Comparison of ENCODE assay signal across 8 cellular contexts in genomic region chr10:67837519-67838314, GRCh38. TPM values are rescaled to one million over a fixed set of nuclear protein-coding genes. Genes with fewer than 3 reads are reported as not detected.
DNase-seq lines count a peak whose midpoint lies in the region; ATAC-seq, FAIRE-seq and TF ChIP-seq lines count a peak whose summit lies in the region.

DNAJC12 (minus strand) TSS chr10:67838188; CDS start chr10:67838011, 177 bp downstream.

- peak within 1 kb of the TSS in 4 of 10 donors; percentile 3 to 82 (median 31) for H3K4me3 Mint-ChIP-seq in naive thymus-derived CD4-positive, alpha-beta T cell

- H3K4me1 Mint-ChIP-seq in naive thymus-derived CD4-positive, alpha-beta T cell = peaks cover 0 to 12% (median 5%) of the 10 kb centered on the region in 7 donors

- no peaks in the 10 kb centered on the region for H3K9me3 ChIP-seq in SK-N-MC (ENCODE audit: low read depth, low read length)
- H3K9me3 ChIP-seq in naive thymus-derived CD4-positive, alpha-beta T cell (ENCODE audit: control insufficient read depth in 2 of 3, low read length in 3 of 3) = peaks cover 0 to 5% (median 0%) of the 10 kb centered on the region in 3 experiments

- H3K27me3 Mint-ChIP-seq in naive thymus-derived CD4-positive, alpha-beta T cell = no peaks in the 10 kb centered on the region

- peaks cover 0 to 15% (median 7%) of the 10 kb centered on the region in 11 donors for H3K9me3 Mint-ChIP-seq in naive thymus-derived CD4-positive, alpha-beta T cell

- peak within 1 kb of the TSS; percentile 74; the same call in 1 of the 2 replicates for H3K27ac ChIP-seq in SK-N-MC
- H3K27ac ChIP-seq in naive thymus-derived CD4-positive, alpha-beta T cell (ENCODE audit: low read depth, low read length) = no peak within 1 kb of the TSS

- no peaks in the 10 kb centered on the region for H3K4me1 ChIP-seq in naive thymus-derived CD4-positive, alpha-beta T cell (ENCODE audit: control insufficient read depth in 2 of 2, insufficient read depth in 2 of 2, low read length in 2 of 2)

- no peak for TF ChIP-seq CTCF in D721Med (IDR thresholded peaks at IDR 0.05; ENCODE audit: insufficient read depth, missing control alignments)

- H3K27ac Mint-ChIP-seq in naive thymus-derived CD4-positive, alpha-beta T cell = peak within 1 kb of the TSS in 4 of 9 donors; percentile 3 to 63 (median 37)

- ATAC-seq in GM21576 (IDR thresholded peaks at IDR 0.05; ENCODE audit: unreplicated experiment) = peak; percentile 94
- ATAC-seq in naive thymus-derived CD4-positive, alpha-beta T cell = peak; percentile 90

- peak within 1 kb of the TSS; percentile 74 for H3K9ac ChIP-seq in SK-N-MC (ENCODE audit: insufficient read length)

- intact Hi-C loops in naive thymus-derived CD4-positive, alpha-beta T cell (cut with micrococcal nuclease) = loop anchor here in 1 of 2 donors (1.0 kb wide), 2 partner anchors 12 to 49 kb away; no protein-coding TSS in a partner anchor

- peak; percentile 23 for TF ChIP-seq POLR2A in erythroblast (IDR thresholded peaks at IDR 0.05; ENCODE audit: low read length)

- no peaks in the 10 kb centered on the region for H3K27me3 ChIP-seq in naive thymus-derived CD4-positive, alpha-beta T cell (ENCODE audit: control insufficient read depth in 2 of 2, insufficient read depth in 2 of 2, low read length in 2 of 2)

- no peaks in the 10 kb centered on the region for H3K36me3 ChIP-seq in SK-N-MC (ENCODE audit: insufficient read depth, low read length)
- no peaks in the 10 kb centered on the region for H3K36me3 ChIP-seq in naive thymus-derived CD4-positive, alpha-beta T cell (ENCODE audit: control insufficient read depth in 2 of 3, insufficient read depth in 3 of 3, low read length in 3 of 3)

- FAIRE-seq in D721Med (lab: Jason Lieb, UNC) = peak; percentile 98

- peaks cover 0 to 4% (median 0%) of the 10 kb centered on the region in 5 donors for H3K36me3 Mint-ChIP-seq in naive thymus-derived CD4-positive, alpha-beta T cell

- H3K4me3 ChIP-seq in SK-N-MC = peak within 1 kb of the TSS; percentile 85
- H3K4me3 ChIP-seq in naive thymus-derived CD4-positive, alpha-beta T cell (ENCODE audit: low read length) = no peak within 1 kb of the TSS

- POLR2A ChIA-PET in naive thymus-derived CD4-positive, alpha-beta T cell (lab: Charles Lee) = interaction anchor here (0.6 to 1.0 kb wide), 2 partner anchors 73 to 761 kb away, joined by 3 to 4 read pairs; no protein-coding TSS in a partner anchor

- CTCF ChIA-PET in naive thymus-derived CD4-positive, alpha-beta T cell (lab: Charles Lee) = interaction anchor here (0.9 to 1.1 kb wide), 2 partner anchors 17 to 139 kb away, joined by 3 read pairs; no protein-coding TSS in a partner anchor

- peak; percentile 61 for DNase-seq in D721Med (ENCODE audit: insufficient read length, low spot score)
- peak; percentile 94 for DNase-seq in NAMALWA (ENCODE audit: low spot score)
- DNase-seq in SK-N-MC (ENCODE audit: low read depth, low spot score) = peak; percentile 55
- DNase-seq in erythroblast (lab: John Stamatoyannopoulos, UW) = peak; percentile 24 to 26
- peak in 5 of 9 donors; percentile 5 to 29 (median 12) for DNase-seq in naive thymus-derived CD4-positive, alpha-beta T cell
- DNase-seq in epidermal melanocyte (ENCODE audit: insufficient read length, low spot score) = no peak
- no peak for DNase-seq in NK-92 (lab: John Stamatoyannopoulos, UW; ENCODE audit: unreplicated experiment)

RNA-seq across cellular contexts. Expression of gene DNAJC12, which starts in this region (rescaled TPM):
- 1 to 10 TPM in 1 of 5 experiments, not detected in 4; 7.2 TPM for total RNA-seq in naive thymus-derived CD4-positive, alpha-beta T cell
- polyA plus RNA-seq in naive thymus-derived CD4-positive, alpha-beta T cell = under 1 TPM in 1 of 2 donors, not detected in 1; 0.61 TPM

Comparison
In these comparisons a context has a peak if more than half of its experiments do, and no peak if none do; other contexts are left out.
1. DNase-seq: peak in D721Med (single experiment), NAMALWA (single experiment), SK-N-MC (single experiment), erythroblast (2 of 2) and naive thymus-derived CD4-positive, alpha-beta T cell (5 of 9); none in epidermal melanocyte (single experiment) and NK-92 (single experiment).